19 cellular contexts compared by ENCODE assay signal in genomic region chr1:169515641-169516040, GRCh38.
"Had no signal": no experiment of that assay in that cellular context is flagged by ENCODE, and none has a peak within 500 bp of the region (broad histone marks: within the 10 kb centered on the region; RNA-seq: fewer than 3 reads in every experiment).

No MANE protein-coding gene starts in this region.

- H3K27me3 ChIP-seq: SJCRH30 had no signal

- H3K4me3 ChIP-seq: SJCRH30 had no signal

- DNase-seq: IMR-90, Karpas-422, KG1, MV-4-11, NCI-H1092, NCI-H1105 treated with DMSO at 0.1 percent for 48 hours, NCI-H1417 treated with DMSO at 0.1 percent for 48 hours, NCI-H1694 treated with DMSO at 0.1 percent for 48 hours, NCI-H1930, NCI-H2081, NCI-H2107, NCI-H2227 treated with DMSO at 0.1 percent for 48 hours, NCI-H510A, NCI-H524 treated with DMSO at 0.1 percent for 48 hours, NCI-H774, PC-3, SHP77, SJCRH30 had no signal

- H3K27ac ChIP-seq: RWPE1, SJCRH30 had no signal

- H3K36me3 ChIP-seq: SJCRH30 had no signal
